In genomic region chr14:99273025-99273723, GRCh38 we compare ENCODE assay signal across 9 cellular contexts. TPM values are rescaled to one million over a fixed set of nuclear protein-coding genes. Genes with fewer than 3 reads are reported as not detected.
DNase-seq lines count a peak whose midpoint lies in the region; ATAC-seq, FAIRE-seq and TF ChIP-seq lines count a peak whose summit lies in the region.
"Had no signal": no experiment of that assay in that cellular context is flagged by ENCODE, and none has a peak within 500 bp of the region (broad histone marks: within the 10 kb centered on the region; RNA-seq: fewer than 3 reads in every experiment).

No MANE protein-coding gene starts in this region.

- H3K27ac ChIP-seq in A549 (peak overlapping the region; percentile 85 to 89), iPS-18a (ENCODE audit: low read length) (no peak overlapping the region)
- H3K27ac ChIP-seq: pancreas had no signal

- peak overlapping the region; percentile 97 for H3K4me2 ChIP-seq in A549

- TF ChIP-seq POLR2A in A549 (IDR thresholded peaks at IDR 0.05; ENCODE audit: low read length): no peak

- intact Hi-C loops in Right ventricle myocardium superior (cut with DNase I): no loop called here

- ATAC-seq in A549 (peak; percentile 27 to 54), GM21786 (IDR thresholded peaks at IDR 0.05; ENCODE audit: unreplicated experiment) (no peak), Right ventricle myocardium superior (ENCODE audit: poor library complexity) (no peak)
- peak; percentile 8 for ATAC-seq in activated CD8-positive, alpha-beta T cell treated with anti-CD3 and anti-CD28 coated beads, Interleukin-2, amount 10 ng/mL, durations not matched to agents 7 days and 5 days

- CTCF ChIA-PET in A549 (lab: Yijun Ruan, JAX): interaction anchor here (1.4 to 3.4 kb wide), 4 partner anchors 9 to 143 kb away, joined by 4 to 13 read pairs (median 4); no protein-coding TSS in a partner anchor
- CTCF ChIA-PET in activated CD8-positive, alpha-beta T cell treated with anti-CD3 and anti-CD28 coated beads, Interleukin-2, amount 10 ng/mL, durations not matched to agents 7 days and 5 days (lab: Charles Lee): interaction anchor here (0.6 to 13.9 kb wide), 7 partner anchors 10 to 1136 kb away, joined by 3 to 373 read pairs (median 8); no protein-coding TSS in a partner anchor

- peaks cover 74% of the 10 kb centered on the region for H3K27me3 ChIP-seq in iPS-18a (ENCODE audit: control insufficient read depth, insufficient read depth, low read length)

- H3K9me3 ChIP-seq in A549: no peaks in the 10 kb centered on the region
- H3K9me3 ChIP-seq in iPS-18a (ENCODE audit: control insufficient read depth, low read depth, low read length): no peaks in the 10 kb centered on the region
- H3K9me3 ChIP-seq: pancreas had no signal

- peak overlapping the region; percentile 11 for H3K9ac ChIP-seq in iPS-18a (ENCODE audit: low read length)

- peaks cover 22% of the 10 kb centered on the region for H3K27me3 Mint-ChIP-seq in activated CD8-positive, alpha-beta T cell treated with anti-CD3 and anti-CD28 coated beads, Interleukin-2, amount 10 ng/mL, durations not matched to agents 7 days and 5 days (ENCODE audit: low read depth)

- H3K9me3 Mint-ChIP-seq in activated CD8-positive, alpha-beta T cell treated with anti-CD3 and anti-CD28 coated beads, Interleukin-2, amount 10 ng/mL, durations not matched to agents 7 days and 5 days (ENCODE audit: insufficient read depth): no peaks in the 10 kb centered on the region

- peak overlapping the region; percentile 93 for H3K27ac Mint-ChIP-seq in activated CD8-positive, alpha-beta T cell treated with anti-CD3 and anti-CD28 coated beads, Interleukin-2, amount 10 ng/mL, durations not matched to agents 7 days and 5 days

- TF ChIP-seq CTCF in A549 (IDR thresholded peaks at IDR 0.05): no peak

- no peak for FAIRE-seq in A549 (lab: Jason Lieb, UNC)
- FAIRE-seq: pancreas had no signal

- 41% methylated on average over 23 of the region's 48 CpGs for WGBS in A549 (ENCODE audit: missing lambda C conversion rate)

- peak overlapping the region; percentile 83 for H3K4me3 ChIP-seq in A549
- H3K4me3 ChIP-seq in iPS-18a (ENCODE audit: low read length): peak overlapping the region; percentile 71

- H3K36me3 ChIP-seq in iPS-18a (ENCODE audit: control insufficient read depth, low read depth, low read length): no peaks in the 10 kb centered on the region
- H3K36me3 ChIP-seq: pancreas had no signal

- peaks cover 23% of the 10 kb centered on the region for H3K4me1 ChIP-seq in A549
- H3K4me1 ChIP-seq in iPS-18a (ENCODE audit: control insufficient read depth, low read depth, low read length): peaks cover 25% of the 10 kb centered on the region

- peaks cover 23% of the 10 kb centered on the region for H3K36me3 Mint-ChIP-seq in activated CD8-positive, alpha-beta T cell treated with anti-CD3 and anti-CD28 coated beads, Interleukin-2, amount 10 ng/mL, durations not matched to agents 7 days and 5 days (ENCODE audit: low read depth)

- TF ChIP-seq RAD21 in A549 (conservative IDR thresholded peaks at IDR 0.05 in 1 of 2, IDR thresholded peaks at IDR 0.05 in 1 of 2): no peak

- no peak for TF ChIP-seq EP300 in A549 (IDR thresholded peaks at IDR 0.05)

- H3K4me1 Mint-ChIP-seq in activated CD8-positive, alpha-beta T cell treated with anti-CD3 and anti-CD28 coated beads, Interleukin-2, amount 10 ng/mL, durations not matched to agents 7 days and 5 days (ENCODE audit: low read depth): peaks cover 30% of the 10 kb centered on the region

- peak overlapping the region; percentile 88 for H3K4me3 Mint-ChIP-seq in activated CD8-positive, alpha-beta T cell treated with anti-CD3 and anti-CD28 coated beads, Interleukin-2, amount 10 ng/mL, durations not matched to agents 7 days and 5 days

- POLR2A ChIA-PET in A549 (lab: Yijun Ruan, JAX): no interaction called here
- POLR2A ChIA-PET in activated CD8-positive, alpha-beta T cell treated with anti-CD3 and anti-CD28 coated beads, Interleukin-2, amount 10 ng/mL, durations not matched to agents 7 days and 5 days (lab: Charles Lee): interaction anchor here (1.1 to 20.3 kb wide), 8 partner anchors 11 to 1137 kb away, joined by 3 to 767 read pairs (median 11); partner anchors contain the start of gene SETD3

- DNase-seq in A549 (ENCODE audit: low read depth in 1 of 2, low spot score in 1 of 2) (peak; percentile 54 to 77), HuH-7.5 (ENCODE audit: low spot score) (peak; percentile 36), hippocampal formation (lab: John Stamatoyannopoulos, UW) (no peak), Right ventricle myocardium superior (no peak)
- DNase-seq in activated CD8-positive, alpha-beta T cell treated with anti-CD3 and anti-CD28 coated beads, Interleukin-2, amount 10 ng/mL, durations not matched to agents 7 days and 5 days: peak; percentile 70
- peak; percentile 47 for DNase-seq in stimulated activated CD8-positive, alpha-beta memory T cell treated with anti-CD3 and anti-CD28 coated beads, Interleukin-4, amount 100 ng/mL, for 24 hours (ENCODE audit: low read depth)
- DNase-seq: pancreas had no signal

TF ChIP-seq in A549, 52 proteins besides CTCF, POLR2A, EP300 and RAD21:
- TF ChIP-seq CHD4 (IDR thresholded peaks at IDR 0.05; ENCODE audit: borderline replicate concordance) (no peak), KDM5A (IDR thresholded peaks at IDR 0.05) (no peak), MAX (IDR thresholded peaks at IDR 0.05) (peak; percentile 42; the same call in 1 of the 2 replicates), SMC3 (IDR thresholded peaks at IDR 0.05) (no peak), RCOR1 (IDR thresholded peaks at IDR 0.05; ENCODE audit: low read depth, low read length) (no peak), E2F6 (IDR thresholded peaks at IDR 0.05; ENCODE audit: borderline replicate concordance, low read depth) (peak; percentile 57; the same call in 1 of the 2 replicates)

RNA-seq across cellular contexts. Expression of gene BCL11B, which starts 1.2 kb away (rescaled TPM):
- 0.43 and 0.44 TPM in 2 replicates for polyA plus RNA-seq in A549 (2011; rRNA removed)
- polyA plus RNA-seq in A549 (2012; cell fraction: cytosol; rRNA removed): 0.11 and 0.19 TPM in 2 replicates
- polyA plus RNA-seq in A549 (2012; cell fraction: nucleus; rRNA removed): 0.32 and 0.49 TPM in 2 replicates
- 0.31 to 0.49 TPM (median 0.42 TPM) in 3 replicates for polyA plus RNA-seq in A549 (2017; fragmentation: RNase III; extraction: RNeasy Plus Mini Kit Qiagen cat#74134 plus additional on column Dnase treatment)
- polyA minus RNA-seq in A549 (2011; rRNA and poly(A)+ RNA removed): 0.87 and 0.97 TPM in 2 replicates
- 10 to 100 TPM; 68.6 to 70.6 TPM for total RNA-seq in activated CD8-positive, alpha-beta T cell treated with anti-CD3 and anti-CD28 coated beads, Interleukin-2, amount 10 ng/mL, durations not matched to agents 7 days and 5 days
- 0.08 TPM for total RNA-seq in Right ventricle myocardium superior

Comparison
In these comparisons a context has a peak if more than half of its experiments do, and no peak if none do; other contexts are left out.
1. ATAC-seq: peak in A549 (2 of 2) and activated CD8-positive, alpha-beta T cell treated with anti-CD3 and anti-CD28 coated beads, Interleukin-2, amount 10 ng/mL, durations not matched to agents 7 days and 5 days (single experiment); none in GM21786 (single experiment) and Right ventricle myocardium superior (single experiment).
2. DNase-seq: peak in A549 (2 of 2), HuH-7.5 (single experiment), activated CD8-positive, alpha-beta T cell treated with anti-CD3 and anti-CD28 coated beads, Interleukin-2, amount 10 ng/mL, durations not matched to agents 7 days and 5 days (single experiment) and stimulated activated CD8-positive, alpha-beta memory T cell treated with anti-CD3 and anti-CD28 coated beads, Interleukin-4, amount 100 ng/mL, for 24 hours (single experiment); none in hippocampal formation (0 of 2) and Right ventricle myocardium superior (single experiment).
3. RNA of gene BCL11B, which starts 1.2 kb away (total RNA-seq): 68.6 to 70.6 TPM in activated CD8-positive, alpha-beta T cell treated with anti-CD3 and anti-CD28 coated beads, Interleukin-2, amount 10 ng/mL, durations not matched to agents 7 days and 5 days; 0.08 TPM in Right ventricle myocardium superior (single experiment); every median in the first group is over 10 times any median in the second.